2 cellular contexts compared by ENCODE assay signal in the genomic region with DNA sequence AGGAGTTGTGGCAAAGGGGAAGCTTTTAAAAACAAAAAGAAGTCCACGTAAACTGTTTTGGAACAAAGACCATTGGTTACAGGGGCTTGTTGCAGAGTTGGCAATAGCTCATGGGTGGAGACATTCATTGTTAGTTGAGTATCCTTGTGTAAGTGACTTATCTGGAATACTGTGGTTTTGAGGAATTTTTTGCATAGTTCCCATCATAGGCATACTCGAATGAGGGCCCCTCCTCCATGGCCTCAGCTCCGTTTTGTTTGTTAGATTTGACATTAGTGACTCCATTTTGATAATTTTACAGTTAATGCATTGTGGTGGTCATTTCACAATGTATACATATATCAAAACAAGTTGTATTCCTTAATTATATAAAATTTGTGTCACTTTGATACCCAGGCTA.
A peak's percentile ranks its signal among the peaks of the same experiment; 100 is the strongest.
TF ChIP-seq lines count a peak whose summit lies in the region.

No MANE protein-coding gene starts in this region.

TF ChIP-seq in HepG2, 621 proteins besides CTCF, POLR2A, EP300 and RAD21:
- TF ChIP-seq HOXD1 (CRISPR knock-in tag; IDR thresholded peaks at IDR 0.05) (no peak), ZNF614 (CRISPR knock-in tag; IDR thresholded peaks at IDR 0.05; ENCODE audit: borderline replicate concordance) (no peak), ZNF160 (CRISPR knock-in tag; IDR thresholded peaks at IDR 0.05) (no peak), XBP1 (CRISPR knock-in tag; IDR thresholded peaks at IDR 0.05) (no peak), ZNF263 (CRISPR knock-in tag; IDR thresholded peaks at IDR 0.05) (no peak), TBP (CRISPR knock-in tag; IDR thresholded peaks at IDR 0.05) (no peak), ZNF569 (CRISPR knock-in tag; IDR thresholded peaks at IDR 0.05; ENCODE audit: borderline replicate concordance) (no peak), SP5 (CRISPR knock-in tag; IDR thresholded peaks at IDR 0.05; ENCODE audit: borderline replicate concordance, low read depth) (no peak)
- TF ChIP-seq, protein P1, sequence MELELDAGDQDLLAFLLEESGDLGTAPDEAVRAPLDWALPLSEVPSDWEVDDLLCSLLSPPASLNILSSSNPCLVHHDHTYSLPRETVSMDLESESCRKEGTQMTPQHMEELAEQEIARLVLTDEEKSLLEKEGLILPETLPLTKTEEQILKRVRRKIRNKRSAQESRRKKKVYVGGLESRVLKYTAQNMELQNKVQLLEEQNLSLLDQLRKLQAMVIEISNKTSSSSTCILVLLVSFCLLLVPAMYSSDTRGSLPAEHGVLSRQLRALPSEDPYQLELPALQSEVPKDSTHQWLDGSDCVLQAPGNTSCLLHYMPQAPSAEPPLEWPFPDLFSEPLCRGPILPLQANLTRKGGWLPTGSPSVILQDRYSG (CRISPR knock-in tag; IDR thresholded peaks at IDR 0.05), result no peak
- TF ChIP-seq, protein P2, sequence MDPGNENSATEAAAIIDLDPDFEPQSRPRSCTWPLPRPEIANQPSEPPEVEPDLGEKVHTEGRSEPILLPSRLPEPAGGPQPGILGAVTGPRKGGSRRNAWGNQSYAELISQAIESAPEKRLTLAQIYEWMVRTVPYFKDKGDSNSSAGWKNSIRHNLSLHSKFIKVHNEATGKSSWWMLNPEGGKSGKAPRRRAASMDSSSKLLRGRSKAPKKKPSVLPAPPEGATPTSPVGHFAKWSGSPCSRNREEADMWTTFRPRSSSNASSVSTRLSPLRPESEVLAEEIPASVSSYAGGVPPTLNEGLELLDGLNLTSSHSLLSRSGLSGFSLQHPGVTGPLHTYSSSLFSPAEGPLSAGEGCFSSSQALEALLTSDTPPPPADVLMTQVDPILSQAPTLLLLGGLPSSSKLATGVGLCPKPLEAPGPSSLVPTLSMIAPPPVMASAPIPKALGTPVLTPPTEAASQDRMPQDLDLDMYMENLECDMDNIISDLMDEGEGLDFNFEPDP (CRISPR knock-in tag; conservative IDR thresholded peaks at IDR 0.05), result no peak
- TF ChIP-seq, protein P3, sequence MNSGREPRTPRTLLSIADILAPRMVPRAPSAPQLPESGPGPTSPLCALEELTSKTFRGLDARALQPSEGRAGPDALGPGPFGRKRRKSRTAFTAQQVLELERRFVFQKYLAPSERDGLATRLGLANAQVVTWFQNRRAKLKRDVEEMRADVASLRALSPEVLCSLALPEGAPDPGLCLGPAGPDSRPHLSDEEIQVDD (CRISPR knock-in tag; IDR thresholded peaks at IDR 0.05; ENCODE audit: borderline replicate concordance), result no peak
- TF ChIP-seq, protein P4, sequence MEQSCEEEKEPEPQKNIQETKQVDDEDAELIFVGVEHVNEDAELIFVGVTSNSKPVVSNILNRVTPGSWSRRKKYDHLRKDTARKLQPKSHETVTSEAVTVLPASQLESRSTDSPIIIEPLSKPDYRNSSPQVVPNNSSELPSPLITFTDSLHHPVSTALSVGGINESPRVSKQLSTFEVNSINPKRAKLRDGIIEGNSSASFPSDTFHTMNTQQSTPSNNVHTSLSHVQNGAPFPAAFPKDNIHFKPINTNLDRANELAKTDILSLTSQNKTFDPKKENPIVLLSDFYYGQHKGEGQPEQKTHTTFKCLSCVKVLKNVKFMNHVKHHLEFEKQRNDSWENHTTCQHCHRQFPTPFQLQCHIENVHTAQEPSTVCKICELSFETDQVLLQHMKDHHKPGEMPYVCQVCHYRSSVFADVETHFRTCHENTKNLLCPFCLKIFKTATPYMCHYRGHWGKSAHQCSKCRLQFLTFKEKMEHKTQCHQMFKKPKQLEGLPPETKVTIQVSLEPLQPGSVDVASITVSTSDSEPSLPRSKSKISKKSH (CRISPR knock-in tag; IDR thresholded peaks at IDR 0.05; ENCODE audit: borderline replicate concordance), result no peak

TF ChIP-seq in SK-N-SH treated with all-trans-retinoic acid at 6 μM for 48 hours, 23 proteins besides CTCF, POLR2A, EP300 and RAD21:
- TF ChIP-seq ISL1 (CRISPR knock-in tag; IDR thresholded peaks at IDR 0.05) (peak; percentile 83), PPARA (CRISPR knock-in tag; IDR thresholded peaks at IDR 0.05; ENCODE audit: borderline replicate concordance) (no peak), ZFP30 (CRISPR knock-in tag; IDR thresholded peaks at IDR 0.05) (no peak), SNAI2 (CRISPR knock-in tag; IDR thresholded peaks at IDR 0.05) (peak; percentile 89; the same call in 1 of the 2 replicates), ESRRG (CRISPR knock-in tag; IDR thresholded peaks at IDR 0.05) (no peak), TCF4 (CRISPR knock-in tag; IDR thresholded peaks at IDR 0.05; ENCODE audit: borderline replicate concordance) (peak; percentile 15; the same call in 1 of the 2 replicates), OSR1 (CRISPR knock-in tag; IDR thresholded peaks at IDR 0.05) (peak; percentile 98), ARNTL (CRISPR knock-in tag; IDR thresholded peaks at IDR 0.05; ENCODE audit: borderline replicate concordance, low read depth) (no peak), ZNF565 (CRISPR knock-in tag; conservative IDR thresholded peaks at IDR 0.05; ENCODE audit: low read depth) (0 out of 2 replicates have a peak, but pooled peaks have one; percentile 40), ZFP3 (CRISPR knock-in tag; IDR thresholded peaks at IDR 0.05) (peak; percentile 80), TOX (CRISPR knock-in tag; IDR thresholded peaks at IDR 0.05; ENCODE audit: borderline replicate concordance) (peak; percentile 86; the same call in 1 of the 2 replicates), BACH2 (CRISPR knock-in tag; IDR thresholded peaks at IDR 0.05; ENCODE audit: borderline replicate concordance) (no peak), ZNF8 (CRISPR knock-in tag; IDR thresholded peaks at IDR 0.05) (no peak), GLIS3 (CRISPR knock-in tag; IDR thresholded peaks at IDR 0.05) (no peak), RARB (CRISPR knock-in tag; IDR thresholded peaks at IDR 0.05) (peak; percentile 33; the same call in 1 of the 2 replicates), ZNF70 (CRISPR knock-in tag; IDR thresholded peaks at IDR 0.05) (no peak), CSDC2 (CRISPR knock-in tag; IDR thresholded peaks at IDR 0.05) (peak; percentile 99), ZC3H10 (CRISPR knock-in tag; IDR thresholded peaks at IDR 0.05) (peak; percentile 65; the same call in 1 of the 2 replicates)
- TF ChIP-seq, protein P5, sequence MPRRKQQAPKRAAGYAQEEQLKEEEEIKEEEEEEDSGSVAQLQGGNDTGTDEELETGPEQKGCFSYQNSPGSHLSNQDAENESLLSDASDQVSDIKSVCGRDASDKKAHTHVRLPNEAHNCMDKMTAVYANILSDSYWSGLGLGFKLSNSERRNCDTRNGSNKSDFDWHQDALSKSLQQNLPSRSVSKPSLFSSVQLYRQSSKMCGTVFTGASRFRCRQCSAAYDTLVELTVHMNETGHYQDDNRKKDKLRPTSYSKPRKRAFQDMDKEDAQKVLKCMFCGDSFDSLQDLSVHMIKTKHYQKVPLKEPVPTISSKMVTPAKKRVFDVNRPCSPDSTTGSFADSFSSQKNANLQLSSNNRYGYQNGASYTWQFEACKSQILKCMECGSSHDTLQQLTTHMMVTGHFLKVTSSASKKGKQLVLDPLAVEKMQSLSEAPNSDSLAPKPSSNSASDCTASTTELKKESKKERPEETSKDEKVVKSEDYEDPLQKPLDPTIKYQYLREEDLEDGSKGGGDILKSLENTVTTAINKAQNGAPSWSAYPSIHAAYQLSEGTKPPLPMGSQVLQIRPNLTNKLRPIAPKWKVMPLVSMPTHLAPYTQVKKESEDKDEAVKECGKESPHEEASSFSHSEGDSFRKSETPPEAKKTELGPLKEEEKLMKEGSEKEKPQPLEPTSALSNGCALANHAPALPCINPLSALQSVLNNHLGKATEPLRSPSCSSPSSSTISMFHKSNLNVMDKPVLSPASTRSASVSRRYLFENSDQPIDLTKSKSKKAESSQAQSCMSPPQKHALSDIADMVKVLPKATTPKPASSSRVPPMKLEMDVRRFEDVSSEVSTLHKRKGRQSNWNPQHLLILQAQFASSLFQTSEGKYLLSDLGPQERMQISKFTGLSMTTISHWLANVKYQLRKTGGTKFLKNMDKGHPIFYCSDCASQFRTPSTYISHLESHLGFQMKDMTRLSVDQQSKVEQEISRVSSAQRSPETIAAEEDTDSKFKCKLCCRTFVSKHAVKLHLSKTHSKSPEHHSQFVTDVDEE (CRISPR knock-in tag; IDR thresholded peaks at IDR 0.05), result no peak
- TF ChIP-seq, protein P6, sequence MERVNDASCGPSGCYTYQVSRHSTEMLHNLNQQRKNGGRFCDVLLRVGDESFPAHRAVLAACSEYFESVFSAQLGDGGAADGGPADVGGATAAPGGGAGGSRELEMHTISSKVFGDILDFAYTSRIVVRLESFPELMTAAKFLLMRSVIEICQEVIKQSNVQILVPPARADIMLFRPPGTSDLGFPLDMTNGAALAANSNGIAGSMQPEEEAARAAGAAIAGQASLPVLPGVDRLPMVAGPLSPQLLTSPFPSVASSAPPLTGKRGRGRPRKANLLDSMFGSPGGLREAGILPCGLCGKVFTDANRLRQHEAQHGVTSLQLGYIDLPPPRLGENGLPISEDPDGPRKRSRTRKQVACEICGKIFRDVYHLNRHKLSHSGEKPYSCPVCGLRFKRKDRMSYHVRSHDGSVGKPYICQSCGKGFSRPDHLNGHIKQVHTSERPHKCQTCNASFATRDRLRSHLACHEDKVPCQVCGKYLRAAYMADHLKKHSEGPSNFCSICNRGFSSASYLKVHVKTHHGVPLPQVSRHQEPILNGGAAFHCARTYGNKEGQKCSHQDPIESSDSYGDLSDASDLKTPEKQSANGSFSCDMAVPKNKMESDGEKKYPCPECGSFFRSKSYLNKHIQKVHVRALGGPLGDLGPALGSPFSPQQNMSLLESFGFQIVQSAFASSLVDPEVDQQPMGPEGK (CRISPR knock-in tag; IDR thresholded peaks at IDR 0.05; ENCODE audit: borderline replicate concordance), result peak; percentile 78; the same call in 1 of the 2 replicates
- TF ChIP-seq, protein P7, sequence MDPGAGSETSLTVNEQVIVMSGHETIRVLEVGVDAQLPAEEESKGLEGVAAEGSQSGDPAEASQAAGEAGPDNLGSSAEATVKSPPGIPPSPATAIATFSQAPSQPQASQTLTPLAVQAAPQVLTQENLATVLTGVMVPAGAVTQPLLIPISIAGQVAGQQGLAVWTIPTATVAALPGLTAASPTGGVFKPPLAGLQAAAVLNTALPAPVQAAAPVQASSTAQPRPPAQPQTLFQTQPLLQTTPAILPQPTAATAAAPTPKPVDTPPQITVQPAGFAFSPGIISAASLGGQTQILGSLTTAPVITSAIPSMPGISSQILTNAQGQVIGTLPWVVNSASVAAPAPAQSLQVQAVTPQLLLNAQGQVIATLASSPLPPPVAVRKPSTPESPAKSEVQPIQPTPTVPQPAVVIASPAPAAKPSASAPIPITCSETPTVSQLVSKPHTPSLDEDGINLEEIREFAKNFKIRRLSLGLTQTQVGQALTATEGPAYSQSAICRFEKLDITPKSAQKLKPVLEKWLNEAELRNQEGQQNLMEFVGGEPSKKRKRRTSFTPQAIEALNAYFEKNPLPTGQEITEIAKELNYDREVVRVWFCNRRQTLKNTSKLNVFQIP (CRISPR knock-in tag; IDR thresholded peaks at IDR 0.05; ENCODE audit: borderline replicate concordance, low read depth), result no peak
- TF ChIP-seq, protein P8, sequence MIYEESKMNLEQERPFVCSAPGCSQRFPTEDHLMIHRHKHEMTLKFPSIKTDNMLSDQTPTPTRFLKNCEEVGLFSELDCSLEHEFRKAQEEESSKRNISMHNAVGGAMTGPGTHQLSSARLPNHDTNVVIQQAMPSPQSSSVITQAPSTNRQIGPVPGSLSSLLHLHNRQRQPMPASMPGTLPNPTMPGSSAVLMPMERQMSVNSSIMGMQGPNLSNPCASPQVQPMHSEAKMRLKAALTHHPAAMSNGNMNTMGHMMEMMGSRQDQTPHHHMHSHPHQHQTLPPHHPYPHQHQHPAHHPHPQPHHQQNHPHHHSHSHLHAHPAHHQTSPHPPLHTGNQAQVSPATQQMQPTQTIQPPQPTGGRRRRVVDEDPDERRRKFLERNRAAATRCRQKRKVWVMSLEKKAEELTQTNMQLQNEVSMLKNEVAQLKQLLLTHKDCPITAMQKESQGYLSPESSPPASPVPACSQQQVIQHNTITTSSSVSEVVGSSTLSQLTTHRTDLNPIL (CRISPR knock-in tag; IDR thresholded peaks at IDR 0.05; ENCODE audit: low read depth), result 0 out of 2 replicates have a peak, but pooled peaks have one; percentile 33
- TF ChIP-seq, protein P9, sequence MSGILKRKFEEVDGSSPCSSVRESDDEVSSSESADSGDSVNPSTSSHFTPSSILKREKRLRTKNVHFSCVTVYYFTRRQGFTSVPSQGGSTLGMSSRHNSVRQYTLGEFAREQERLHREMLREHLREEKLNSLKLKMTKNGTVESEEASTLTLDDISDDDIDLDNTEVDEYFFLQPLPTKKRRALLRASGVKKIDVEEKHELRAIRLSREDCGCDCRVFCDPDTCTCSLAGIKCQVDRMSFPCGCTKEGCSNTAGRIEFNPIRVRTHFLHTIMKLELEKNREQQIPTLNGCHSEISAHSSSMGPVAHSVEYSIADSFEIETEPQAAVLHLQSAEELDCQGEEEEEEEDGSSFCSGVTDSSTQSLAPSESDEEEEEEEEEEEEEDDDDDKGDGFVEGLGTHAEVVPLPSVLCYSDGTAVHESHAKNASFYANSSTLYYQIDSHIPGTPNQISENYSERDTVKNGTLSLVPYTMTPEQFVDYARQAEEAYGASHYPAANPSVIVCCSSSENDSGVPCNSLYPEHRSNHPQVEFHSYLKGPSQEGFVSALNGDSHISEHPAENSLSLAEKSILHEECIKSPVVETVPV (CRISPR knock-in tag; IDR thresholded peaks at IDR 0.05), result no peak
